Comparison of ENCODE assay signal across 21 cellular contexts in the genomic region with DNA sequence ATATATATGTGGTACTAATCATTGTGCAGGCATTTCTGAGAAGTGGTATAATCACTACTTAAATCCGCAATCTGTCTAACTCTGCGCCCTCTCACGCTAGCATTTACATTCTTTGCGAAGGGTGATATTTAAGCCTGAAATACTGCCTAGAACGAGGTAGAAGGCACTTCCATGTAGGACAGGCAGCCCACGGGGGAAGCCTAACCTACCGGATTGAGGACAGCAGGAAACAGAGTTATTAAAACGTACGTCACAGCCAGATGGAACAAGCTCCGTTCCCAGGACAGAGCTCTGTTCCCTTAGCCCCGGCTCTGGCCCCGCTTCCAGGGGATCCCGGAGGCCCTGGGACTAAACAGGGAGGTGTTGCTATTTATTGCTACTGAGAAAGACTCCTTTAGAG. TPM values are rescaled to one million over a fixed set of nuclear protein-coding genes. Genes with fewer than 3 reads are reported as not detected.
A peak's percentile ranks its signal among the peaks of the same experiment; 100 is the strongest.
DNase-seq lines count a peak whose midpoint lies in the region; ATAC-seq and TF ChIP-seq lines count a peak whose summit lies in the region.
"Had no signal": no experiment of that assay in that cellular context is flagged by ENCODE, and none has a peak within 500 bp of the region (broad histone marks: within the 10 kb centered on the region; RNA-seq: fewer than 3 reads in every experiment).

No MANE protein-coding gene starts in this region.

- no peak overlapping the region for H3K4me3 Mint-ChIP-seq in CD8-positive, alpha-beta T cell
- H3K4me3 Mint-ChIP-seq: activated T-helper 1 cell treated with anti-CD3 and anti-CD28 coated beads, Interleukin-12 subunit alpha, Interleukin-12 subunit beta, Interleukin-2, Interleukin-4 antibody, amounts not matched to agents 30 ng/mL and 10 ng/mL and 1 ng/mL, durations not matched to agents 14 hours and 24 hours and 36 hours had no signal

- no peaks in the 10 kb centered on the region for H3K27me3 ChIP-seq in CD8-positive, alpha-beta T cell (ENCODE audit: insufficient read depth, low read length)
- H3K27me3 ChIP-seq in dorsolateral prefrontal cortex, result no peaks in the 10 kb centered on the region
- no peaks in the 10 kb centered on the region for H3K27me3 ChIP-seq in neural cell (ENCODE audit: insufficient read depth, low read depth, low read length)
- H3K27me3 ChIP-seq in gastroesophageal sphincter, result peaks cover 18% of the 10 kb centered on the region
- no peaks in the 10 kb centered on the region for H3K27me3 ChIP-seq in sigmoid colon
- H3K27me3 ChIP-seq: brain microvascular endothelial cell, SJCRH30 had no signal

- POLR2A ChIA-PET in CD8-positive, alpha-beta T cell (lab: Charles Lee), result interaction anchor here (0.9 kb wide), 1 partner anchor 13 kb away, joined by 3 read pairs; no protein-coding TSS in a partner anchor

- no peak overlapping the region for H3K27ac ChIP-seq in CD8-positive, alpha-beta T cell (ENCODE audit: low read depth, low read length)
- H3K27ac ChIP-seq in dorsolateral prefrontal cortex (peak overlapping the region in 35 of 59 donors; percentile 14 to 89 (median 66)), neural cell (ENCODE audit: low read length) (peak overlapping the region; percentile 75), gastroesophageal sphincter (no peak overlapping the region), sigmoid colon (no peak overlapping the region)
- H3K27ac ChIP-seq: brain microvascular endothelial cell, PC-9, SJCRH30, tibial artery had no signal

- CTCF ChIA-PET in CD8-positive, alpha-beta T cell (lab: Charles Lee), result interaction anchor here (1.1 kb wide), 1 partner anchor 75 kb away, joined by 3 read pairs; no protein-coding TSS in a partner anchor

- peaks cover 56% of the 10 kb centered on the region for H3K4me1 ChIP-seq in CD8-positive, alpha-beta T cell (ENCODE audit: insufficient read depth, low read length)
- peaks cover 0 to 10% (median 0%) of the 10 kb centered on the region in 3 donors for H3K4me1 ChIP-seq in gastroesophageal sphincter
- H3K4me1 ChIP-seq in sigmoid colon, result peaks cover 0 to 19% (median 12%) of the 10 kb centered on the region in 4 donors
- H3K4me1 ChIP-seq: SJCRH30 had no signal

- no peak for DNase-seq in CD8-positive, alpha-beta T cell
- DNase-seq in NCI-H2227 (lab: John Stamatoyannopoulos, UW; ENCODE audit: unreplicated experiment) (peak; percentile 26), dorsolateral prefrontal cortex (no peak), NCI-H2081 treated with DMSO at 0.1 percent for 48 hours (lab: John Stamatoyannopoulos, UW) (no peak), sigmoid colon (no peak)
- DNase-seq: activated CD4-positive, CD25-positive, alpha-beta regulatory T cell treated with anti-CD3 and anti-CD28 coated beads, Interleukin-2, amount 50 U/mL, for 72 hours; brain microvascular endothelial cell; H7; kidney glomerular epithelial cell; midbrain; NCI-H2171; PC-9; retina; SJCRH30; stimulated activated naive CD4-positive, alpha-beta T cell; T-helper 9 cell; tibial artery had no signal

- no peaks in the 10 kb centered on the region for H3K9me3 Mint-ChIP-seq in CD8-positive, alpha-beta T cell
- H3K9me3 Mint-ChIP-seq: activated T-helper 1 cell treated with anti-CD3 and anti-CD28 coated beads, Interleukin-12 subunit alpha, Interleukin-12 subunit beta, Interleukin-2, Interleukin-4 antibody, amounts not matched to agents 30 ng/mL and 10 ng/mL and 1 ng/mL, durations not matched to agents 14 hours and 24 hours and 36 hours had no signal

- intact Hi-C loops in CD8-positive, alpha-beta T cell (cut with DNase I, micrococcal nuclease), result loop anchor here (5.0 to 10.0 kb wide), 2 partner anchors 71 to 518 kb away; partner anchors contain the start of gene USP6NL (in 1 of the 2)
- intact Hi-C loops in dorsolateral prefrontal cortex (cut with DNase I) (loop anchor here in 1 of 2 donors (10.0 kb wide), 1 partner anchor 68 kb away; the partner anchor contains the start of gene USP6NL), sigmoid colon (cut with DNase I) (no loop called here)

- H2AFZ ChIP-seq in neural cell (ENCODE audit: low read depth, low read length), result no peak overlapping the region
- H2AFZ ChIP-seq: PC-9 had no signal

- H3K4me3 ChIP-seq in CD8-positive, alpha-beta T cell (ENCODE audit: low read depth, low read length), result no peak overlapping the region
- peak overlapping the region in 12 of 59 donors; percentile 4 to 47 (median 14) for H3K4me3 ChIP-seq in dorsolateral prefrontal cortex
- H3K4me3 ChIP-seq in neural cell (ENCODE audit: low read length), result peak overlapping the region; percentile 53
- no peak overlapping the region for H3K4me3 ChIP-seq in gastroesophageal sphincter
- no peak overlapping the region for H3K4me3 ChIP-seq in sigmoid colon
- H3K4me3 ChIP-seq: PC-9, SJCRH30, tibial artery had no signal

- no peak for TF ChIP-seq RAD21 in neural cell (conservative IDR thresholded peaks at IDR 0.05)

- no peak for TF ChIP-seq CTCF in CD8-positive, alpha-beta T cell (IDR thresholded peaks at IDR 0.05)
- TF ChIP-seq CTCF in dorsolateral prefrontal cortex (IDR thresholded peaks at IDR 0.05 in 54 of 56, conservative IDR thresholded peaks at IDR 0.05 in 2 of 56; ENCODE audit: low read depth in 1 of 56, partially characterized antibody in 56 of 56), result no peak
- TF ChIP-seq CTCF in neural cell (IDR thresholded peaks at IDR 0.05; ENCODE audit: poor library complexity, severe bottlenecking), result no peak
- no peak for TF ChIP-seq CTCF in gastroesophageal sphincter (IDR thresholded peaks at IDR 0.05)
- TF ChIP-seq CTCF in sigmoid colon (IDR thresholded peaks at IDR 0.05), result no peak

- H3K9me3 ChIP-seq in CD8-positive, alpha-beta T cell (ENCODE audit: low read length), result no peaks in the 10 kb centered on the region
- H3K9me3 ChIP-seq in neural cell (ENCODE audit: low read length), result no peaks in the 10 kb centered on the region
- no peaks in the 10 kb centered on the region for H3K9me3 ChIP-seq in gastroesophageal sphincter
- no peaks in the 10 kb centered on the region for H3K9me3 ChIP-seq in sigmoid colon
- H3K9me3 ChIP-seq: SJCRH30, tibial artery had no signal

- H3K36me3 ChIP-seq in CD8-positive, alpha-beta T cell (ENCODE audit: insufficient read depth, low read length), result no peaks in the 10 kb centered on the region
- H3K36me3 ChIP-seq in neural cell (ENCODE audit: insufficient read depth, low read length), result no peaks in the 10 kb centered on the region
- no peaks in the 10 kb centered on the region for H3K36me3 ChIP-seq in gastroesophageal sphincter
- no peaks in the 10 kb centered on the region for H3K36me3 ChIP-seq in sigmoid colon
- H3K36me3 ChIP-seq: brain microvascular endothelial cell, SJCRH30, tibial artery had no signal

- ATAC-seq in CD8-positive, alpha-beta T cell, result no peak
- ATAC-seq in GM21367 (IDR thresholded peaks at IDR 0.05; ENCODE audit: unreplicated experiment) (no peak), gastroesophageal sphincter (no peak)

- H3K9me2 ChIP-seq in neural cell (ENCODE audit: insufficient read depth, low read length), result no peaks in the 10 kb centered on the region

- TF ChIP-seq EP300 in neural cell (conservative IDR thresholded peaks at IDR 0.05; ENCODE audit: poor library complexity, severe bottlenecking) (no peak), gastroesophageal sphincter (IDR thresholded peaks at IDR 0.05) (no peak), sigmoid colon (IDR thresholded peaks at IDR 0.05) (no peak)

- H3K36me3 Mint-ChIP-seq in CD8-positive, alpha-beta T cell, result no peaks in the 10 kb centered on the region

- no peak for TF ChIP-seq POLR2A in gastroesophageal sphincter (IDR thresholded peaks at IDR 0.05)
- no peak for TF ChIP-seq POLR2A in sigmoid colon (IDR thresholded peaks at IDR 0.05)

- H3F3A ChIP-seq in neural cell (ENCODE audit: insufficient read depth, low read length, poor library complexity, severe bottlenecking), result no peaks in the 10 kb centered on the region

- H3K27me3 Mint-ChIP-seq in CD8-positive, alpha-beta T cell (ENCODE audit: low read depth), result no peaks in the 10 kb centered on the region

- peak overlapping the region; percentile 54 for H3K9ac ChIP-seq in neural cell (ENCODE audit: low read length)

- H3K4me1 Mint-ChIP-seq in CD8-positive, alpha-beta T cell (ENCODE audit: low read depth), result peaks cover 62% of the 10 kb centered on the region

- H3K4me2 ChIP-seq in neural cell (ENCODE audit: low read length), result peak overlapping the region; percentile 33
- H3K4me2 ChIP-seq: PC-9 had no signal

- H3K79me2 ChIP-seq in neural cell (replicated peaks; ENCODE audit: insufficient read depth, low read length), result no peaks in the 10 kb centered on the region

- H4K20me1 ChIP-seq in neural cell (ENCODE audit: insufficient read depth), result no peaks in the 10 kb centered on the region

- WGBS in gastroesophageal sphincter (ENCODE audit: low coverage in 1 of 2), 2 donors, result 73% methylated on average over 5 of the region's 13 CpGs; no CpG with 5 or more reads in 1 of the 2 donors
- 48 to 71% methylated on average over 13 of the region's 13 CpGs for WGBS in sigmoid colon, 2 donors

- peak overlapping the region; percentile 41 for H3K27ac Mint-ChIP-seq in CD8-positive, alpha-beta T cell
- H3K27ac Mint-ChIP-seq: activated T-helper 1 cell treated with anti-CD3 and anti-CD28 coated beads, Interleukin-12 subunit alpha, Interleukin-12 subunit beta, Interleukin-2, Interleukin-4 antibody, amounts not matched to agents 30 ng/mL and 10 ng/mL and 1 ng/mL, durations not matched to agents 14 hours and 24 hours and 36 hours had no signal

TF ChIP-seq in neural cell, 6 proteins besides CTCF, POLR2A, EP300 and RAD21 (continues in another document):
- TF ChIP-seq EZH2 (IDR thresholded peaks at IDR 0.05; ENCODE audit: borderline replicate concordance, insufficient read depth, low read length, poor library complexity, severe bottlenecking) (no peak), TAF1 (IDR thresholded peaks at IDR 0.05; ENCODE audit: low read depth) (no peak), SMC3 (conservative IDR thresholded peaks at IDR 0.05; ENCODE audit: poor library complexity) (no peak), POLR2AphosphoS5 (IDR thresholded peaks at IDR 0.05) (no peak)

RNA-seq across cellular contexts. Expression of gene ECHDC3, which starts 59.3 kb away (rescaled TPM):
- total RNA-seq in CD8-positive, alpha-beta T cell, result 1 to 10 TPM in 1 of 2 experiments, under 1 TPM in 1; 0.90 to 1.3 TPM
- total RNA-seq in dorsolateral prefrontal cortex (1 to 10 TPM in 102 of 120 experiments, under 1 TPM in 17, not detected in 1; 0.26 to 8.0 (median 1.9) TPM), gastroesophageal sphincter (10 to 100 TPM in 3 of 4 donors, 1 to 10 TPM in 1; 7.3 to 19.3 (median 14.0) TPM), sigmoid colon (10 to 100 TPM in 3 of 4 donors, 1 to 10 TPM in 1; 6.4 to 21.8 (median 13.8) TPM)
- polyA plus RNA-seq in neural cell (0.64 TPM in 1 of 2 replicates, not detected in the other), sigmoid colon (10 to 100 TPM in 1 of 3 donors, 1 to 10 TPM in 2; 4.8 to 15.1 (median 9.2) TPM)
- polyA minus RNA-seq in neural cell, result not detected in 2 replicates
- total RNA-seq: PC-9, SJCRH30 had no signal

Comparison
In these comparisons a context has a peak if more than half of its experiments do, and no peak if none do; other contexts are left out.
1. H3K27ac ChIP-seq: peak in dorsolateral prefrontal cortex (35 of 59) and neural cell (single experiment); none in CD8-positive, alpha-beta T cell (single experiment), gastroesophageal sphincter (0 of 4) and sigmoid colon (0 of 4).